In the genomic region with DNA sequence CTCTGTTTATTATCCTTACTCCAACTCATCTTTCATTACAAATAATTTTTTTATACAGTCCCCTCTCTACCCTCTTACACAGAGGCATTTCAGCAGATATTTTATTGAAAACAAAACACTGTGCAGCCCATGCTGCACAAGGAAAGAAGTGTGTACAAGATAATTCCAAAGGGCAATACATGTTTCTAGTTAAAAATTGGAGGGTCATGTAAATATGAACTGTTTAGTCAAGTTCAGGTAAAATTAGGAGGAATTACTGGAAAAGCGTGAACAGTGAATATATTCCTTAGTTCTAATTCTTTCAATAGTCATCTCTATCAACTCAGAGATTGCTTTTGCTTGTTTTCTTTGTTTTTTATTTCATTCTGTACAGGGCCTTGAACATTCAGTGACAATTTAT, we compare ENCODE assay signal across 5 cellular contexts.
"Had no signal": no experiment of that assay in that cellular context is flagged by ENCODE, and none has a peak within 500 bp of the region (broad histone marks: within the 10 kb centered on the region; RNA-seq: fewer than 3 reads in every experiment).

No MANE protein-coding gene starts in this region.

- H3K4me3 ChIP-seq: GM12878 had no signal

- FAIRE-seq: GM12878, GM12891, GM18507 had no signal

- ATAC-seq: GM12878 had no signal

- DNase-seq: GDM1, GF-D8 had no signal
